18 cellular contexts compared by ENCODE assay signal in genomic region chr10:62541811-62542210, GRCh38.
DNase-seq lines count a peak whose midpoint lies in the region; ATAC-seq, FAIRE-seq and TF ChIP-seq lines count a peak whose summit lies in the region.
"Had no signal": no experiment of that assay in that cellular context is flagged by ENCODE, and none has a peak within 500 bp of the region (broad histone marks: within the 10 kb centered on the region; RNA-seq: fewer than 3 reads in every experiment).

No MANE protein-coding gene starts in this region.

- no peak overlapping the region for H4K8ac ChIP-seq in H1 (ENCODE audit: extremely low read depth, insufficient read depth, low read length)

- no peaks in the 10 kb centered on the region for H3K9me3 ChIP-seq in H1 (ENCODE audit: insufficient read depth in 2 of 2, low read depth in 1 of 2, low read length in 1 of 2)
- H3K9me3 ChIP-seq in MM.1S (replicated peaks; ENCODE audit: insufficient read depth, low read length): no peaks in the 10 kb centered on the region

- no peak overlapping the region for H3K4ac ChIP-seq in H1 (replicated peaks; ENCODE audit: insufficient read length, low read depth, low read length)

- H3K4me2 ChIP-seq in H1 (ENCODE audit: insufficient read depth in 1 of 2, low read depth in 2 of 2, low read length in 2 of 2): no peak overlapping the region
- H3K4me2 ChIP-seq in MM.1S (ENCODE audit: low read depth, low read length): no peak overlapping the region
- H3K4me2 ChIP-seq: neural progenitor cell had no signal

- TF ChIP-seq EP300 in H1 (IDR thresholded peaks at IDR 0.05; ENCODE audit: borderline replicate concordance in 1 of 2, low read depth in 2 of 2, low read length in 2 of 2): no peak

- TF ChIP-seq POLR2A in NB4 (IDR thresholded peaks at IDR 0.05; ENCODE audit: extremely low read depth, insufficient read length) (no peak), H1 (IDR thresholded peaks at IDR 0.05; ENCODE audit: control extremely low read depth in 1 of 2, low read depth in 2 of 2, low read length in 2 of 2) (no peak)

- H2BK12ac ChIP-seq in H1 (ENCODE audit: low read depth, low read length): no peak overlapping the region

- peaks cover 0 to 6% (median 2%) of the 10 kb centered on the region in 3 donors for H3K27me3 Mint-ChIP-seq in CD14-positive monocyte (ENCODE audit: low read depth in 3 of 3)
- no peaks in the 10 kb centered on the region for H3K27me3 Mint-ChIP-seq in type B pancreatic cell
- peaks cover 2% of the 10 kb centered on the region for H3K27me3 Mint-ChIP-seq in activated CD8-positive, alpha-beta T cell treated with anti-CD3 and anti-CD28 coated beads, Interleukin-2, amount 10 ng/mL, durations not matched to agents 7 days and 5 days (ENCODE audit: low read depth)
- H3K27me3 Mint-ChIP-seq: activated CD8-positive, alpha-beta T cell treated with anti-CD3 and anti-CD28 coated beads for 36 hours; activated naive CD8-positive, alpha-beta T cell treated with anti-CD3 and anti-CD28 coated beads for 36 hours; stimulated activated naive CD8-positive, alpha-beta T cell treated with anti-CD3 and anti-CD28 coated beads, Interleukin-15, Interleukin-2, amounts not matched to agents 100 ng/mL and 50 ng/mL, for 24 hours had no signal

- POLR2A ChIA-PET in H1 (lab: Charles Lee; ENCODE audit: partially characterized antibody): no interaction called here
- POLR2A ChIA-PET in activated CD8-positive, alpha-beta T cell treated with anti-CD3 and anti-CD28 coated beads, Interleukin-2, amount 10 ng/mL, durations not matched to agents 7 days and 5 days (lab: Charles Lee): no interaction called here

- H3K27ac ChIP-seq in H1 (ENCODE audit: low read depth, low read length) (no peak overlapping the region), MM.1S (ENCODE audit: low read length) (no peak overlapping the region)
- H3K27ac ChIP-seq: neural progenitor cell, WERI-Rb-1 had no signal

- H3K4me1 Mint-ChIP-seq in CD14-positive monocyte: peaks cover 75% of the 10 kb centered on the region
- H3K4me1 Mint-ChIP-seq in type B pancreatic cell (ENCODE audit: unreplicated experiment): peaks cover 8% of the 10 kb centered on the region
- no peaks in the 10 kb centered on the region for H3K4me1 Mint-ChIP-seq in activated CD8-positive, alpha-beta T cell treated with anti-CD3 and anti-CD28 coated beads, Interleukin-2, amount 10 ng/mL, durations not matched to agents 7 days and 5 days (ENCODE audit: low read depth)
- H3K4me1 Mint-ChIP-seq: neural progenitor cell had no signal

- H4K91ac ChIP-seq in H1 (replicated peaks; ENCODE audit: insufficient read length, low read length): no peak overlapping the region

- H3K36me3 ChIP-seq in H1 (ENCODE audit: control insufficient read depth in 2 of 4, insufficient read depth in 4 of 4, low read length in 3 of 4) (no peaks in the 10 kb centered on the region), MM.1S (replicated peaks; ENCODE audit: insufficient read depth, low read length) (no peaks in the 10 kb centered on the region)
- H3K36me3 ChIP-seq: neural progenitor cell, WERI-Rb-1 had no signal

- no peaks in the 10 kb centered on the region for H3K9me2 ChIP-seq in MM.1S (replicated peaks; ENCODE audit: insufficient read depth, low read length)

- no peaks in the 10 kb centered on the region for H4K20me1 ChIP-seq in H1 (replicated peaks in 1 of 2; ENCODE audit: control insufficient read depth in 1 of 2, insufficient read depth in 2 of 2, low read length in 2 of 2)
- no peaks in the 10 kb centered on the region for H4K20me1 ChIP-seq in MM.1S (ENCODE audit: insufficient read depth, low read length)

- H3K56ac ChIP-seq in H1 (replicated peaks; ENCODE audit: insufficient read length, low read depth, low read length): no peak overlapping the region

- WGBS in H1 (ENCODE audit: extremely low coverage in 1 of 2, insufficient coverage in 1 of 2, insufficient read length in 1 of 2, insufficient replicate concordance in 2 of 2, low coverage in 1 of 2, low lambda C conversion rate in 2 of 2, missing lambda C conversion rate in 1 of 2), 2 experiments: 86% methylated on average over 7 of the region's 7 CpGs; no CpG with 5 or more reads in 1 of the 2 experiments

- H3K4me1 ChIP-seq in H1 (replicated peaks in 1 of 4; ENCODE audit: control insufficient read depth in 3 of 4, insufficient read depth in 4 of 4, low read length in 3 of 4): no peaks in the 10 kb centered on the region
- H3K4me1 ChIP-seq in MM.1S (ENCODE audit: low read length): peaks cover 9% of the 10 kb centered on the region
- H3K4me1 ChIP-seq: neural progenitor cell had no signal

- no peak overlapping the region for H2AK5ac ChIP-seq in H1 (ENCODE audit: low read depth, low read length)

- TF ChIP-seq RAD21 in H1 (IDR thresholded peaks at IDR 0.05 in 1 of 2, conservative IDR thresholded peaks at IDR 0.05 in 1 of 2; ENCODE audit: low read depth in 2 of 2, low read length in 2 of 2): no peak

- DNase-seq in CD14-positive monocyte (ENCODE audit: low spot score) (peak; percentile 91), NB4 (ENCODE audit: low read depth) (peak; percentile 55), H1 (ENCODE audit: low read depth in 1 of 2, low spot score in 2 of 2) (no peak), mucosa of gallbladder (ENCODE audit: low spot score) (peak; percentile 25), type B pancreatic cell (ENCODE audit: extremely low spot score, unreplicated experiment) (no peak), MM.1S (no peak)
- no peak for DNase-seq in activated naive CD4-positive, alpha-beta T cell treated with anti-CD3 and anti-CD28 coated beads, Interleukin-2, amount 50 U/mL, for 16 hours
- DNase-seq in activated CD8-positive, alpha-beta T cell treated with anti-CD3 and anti-CD28 coated beads, Interleukin-2, amount 10 ng/mL, durations not matched to agents 7 days and 5 days: no peak
- DNase-seq: activated CD8-positive, alpha-beta T cell treated with anti-CD3 and anti-CD28 coated beads for 36 hours; activated naive CD8-positive, alpha-beta T cell treated with anti-CD3 and anti-CD28 coated beads for 36 hours; activated T-cell treated with anti-CD3 and anti-CD28 coated beads, Interleukin-2, amount 50 U/mL, for 48 hours; COR-L47; mesendoderm; NCI-H2029 treated with DMSO at 0.1 percent for 48 hours; retina; WERI-Rb-1 had no signal

- no peak overlapping the region for H4K5ac ChIP-seq in H1 (ENCODE audit: insufficient read length, low read depth, low read length)

- CTCF ChIA-PET in H1 (lab: Charles Lee; ENCODE audit: partially characterized antibody): interaction anchor here (0.5 to 1.7 kb wide), 4 partner anchors 9 to 415 kb away, joined by 4 to 6 read pairs (median 4); no protein-coding TSS in a partner anchor
- CTCF ChIA-PET in activated CD8-positive, alpha-beta T cell treated with anti-CD3 and anti-CD28 coated beads, Interleukin-2, amount 10 ng/mL, durations not matched to agents 7 days and 5 days (lab: Charles Lee): interaction anchor here (0.9 kb wide), 1 partner anchor 104 kb away, joined by 3 read pairs; no protein-coding TSS in a partner anchor

- H3K9me3 Mint-ChIP-seq in CD14-positive monocyte (peaks cover 0 to 4% (median 0%) of the 10 kb centered on the region in 7 donors), type B pancreatic cell (no peaks in the 10 kb centered on the region)
- H3K9me3 Mint-ChIP-seq in activated CD8-positive, alpha-beta T cell treated with anti-CD3 and anti-CD28 coated beads, Interleukin-2, amount 10 ng/mL, durations not matched to agents 7 days and 5 days (ENCODE audit: insufficient read depth): peaks cover 4% of the 10 kb centered on the region
- H3K9me3 Mint-ChIP-seq: neural progenitor cell; stimulated activated naive CD8-positive, alpha-beta T cell treated with anti-CD3 and anti-CD28 coated beads, Interleukin-15, Interleukin-2, amounts not matched to agents 100 ng/mL and 50 ng/mL, for 24 hours had no signal

- H3K23ac ChIP-seq in H1 (ENCODE audit: insufficient read length): no peak overlapping the region

- ATAC-seq in activated CD8-positive, alpha-beta T cell treated with anti-CD3 and anti-CD28 coated beads, Interleukin-2, amount 10 ng/mL, durations not matched to agents 7 days and 5 days: no peak
- ATAC-seq: activated CD8-positive, alpha-beta T cell treated with anti-CD3 and anti-CD28 coated beads for 36 hours had no signal

- H3K4me3 ChIP-seq in NB4 (ENCODE audit: low read depth, low read length) (no peak overlapping the region), H1 (ENCODE audit: extremely low read depth in 1 of 4, insufficient read depth in 2 of 4, low read depth in 3 of 4, low read length in 4 of 4) (no peak overlapping the region), MM.1S (ENCODE audit: low read length) (no peak overlapping the region)
- H3K4me3 ChIP-seq: neural progenitor cell had no signal

- no peaks in the 10 kb centered on the region for H3K79me2 ChIP-seq in H1 (ENCODE audit: control insufficient read depth in 1 of 2, insufficient read depth in 2 of 2, low read length in 2 of 2)
- no peaks in the 10 kb centered on the region for H3K79me2 ChIP-seq in MM.1S (ENCODE audit: low read length)

- H3K79me1 ChIP-seq in H1 (ENCODE audit: low read depth, low read length): no peaks in the 10 kb centered on the region

- no peaks in the 10 kb centered on the region for H3F3A ChIP-seq in MM.1S (ENCODE audit: insufficient read depth, low read length)

- no peak for TF ChIP-seq CTCF in CD14-positive monocyte (IDR thresholded peaks at IDR 0.05)
- no peak for TF ChIP-seq CTCF in NB4 (IDR thresholded peaks at IDR 0.05; ENCODE audit: low read depth, low read length)
- no peak for TF ChIP-seq CTCF in H1 (IDR thresholded peaks at IDR 0.05; ENCODE audit: control extremely low read depth in 1 of 3, insufficient read depth in 1 of 3, low read depth in 1 of 3, low read length in 3 of 3)
- no peak for TF ChIP-seq CTCF in type B pancreatic cell (conservative IDR thresholded peaks at IDR 0.05)
- TF ChIP-seq CTCF in MM.1S (IDR thresholded peaks at IDR 0.05; ENCODE audit: low read length): no peak

- no peak overlapping the region for H3K14ac ChIP-seq in H1 (ENCODE audit: insufficient read length)

- no peak overlapping the region for H2BK15ac ChIP-seq in H1 (ENCODE audit: low read length)

- H3K27ac Mint-ChIP-seq in CD14-positive monocyte (peak overlapping the region; percentile 93 to 99 (median 98)), type B pancreatic cell (no peak overlapping the region)
- H3K27ac Mint-ChIP-seq in activated CD8-positive, alpha-beta T cell treated with anti-CD3 and anti-CD28 coated beads, Interleukin-2, amount 10 ng/mL, durations not matched to agents 7 days and 5 days: no peak overlapping the region
- H3K27ac Mint-ChIP-seq: activated CD8-positive, alpha-beta T cell treated with anti-CD3 and anti-CD28 coated beads for 36 hours; activated naive CD8-positive, alpha-beta T cell treated with anti-CD3 and anti-CD28 coated beads for 36 hours; neural progenitor cell; stimulated activated naive CD8-positive, alpha-beta T cell treated with anti-CD3 and anti-CD28 coated beads, Interleukin-15, Interleukin-2, amounts not matched to agents 100 ng/mL and 50 ng/mL, for 24 hours had no signal

- H3K4me3 Mint-ChIP-seq in CD14-positive monocyte (peak overlapping the region in 1 of 2 donors; percentile 39), type B pancreatic cell (no peak overlapping the region)
- no peak overlapping the region for H3K4me3 Mint-ChIP-seq in activated CD8-positive, alpha-beta T cell treated with anti-CD3 and anti-CD28 coated beads, Interleukin-2, amount 10 ng/mL, durations not matched to agents 7 days and 5 days
- H3K4me3 Mint-ChIP-seq: activated CD8-positive, alpha-beta T cell treated with anti-CD3 and anti-CD28 coated beads for 36 hours; activated naive CD8-positive, alpha-beta T cell treated with anti-CD3 and anti-CD28 coated beads for 36 hours; neural progenitor cell; stimulated activated naive CD8-positive, alpha-beta T cell treated with anti-CD3 and anti-CD28 coated beads, Interleukin-15, Interleukin-2, amounts not matched to agents 100 ng/mL and 50 ng/mL, for 24 hours had no signal

- H3K27me3 ChIP-seq in H1 (replicated peaks in 1 of 4; ENCODE audit: control insufficient read depth in 3 of 4, extremely low read depth in 1 of 4, insufficient read depth in 3 of 4, low read length in 3 of 4) (no peaks in the 10 kb centered on the region), MM.1S (replicated peaks; ENCODE audit: insufficient read depth, low read length) (no peaks in the 10 kb centered on the region)
- H3K27me3 ChIP-seq: neural progenitor cell had no signal

- no peak overlapping the region for H3K18ac ChIP-seq in H1 (ENCODE audit: extremely low read depth, low read length)

- 0 out of 2 replicates have a peak overlapping the region, but pooled peaks have one; percentile 40 for H2AFZ ChIP-seq in H1 (ENCODE audit: low read length)
- H2AFZ ChIP-seq in MM.1S (ENCODE audit: low read length): no peak overlapping the region
- H2AFZ ChIP-seq: neural progenitor cell had no signal

- H3K9ac ChIP-seq in H1 (replicated peaks in 1 of 4; ENCODE audit: extremely low read depth in 1 of 4, low read depth in 3 of 4, low read length in 3 of 4) (no peak overlapping the region), MM.1S (ENCODE audit: low read length) (no peak overlapping the region)
- H3K9ac ChIP-seq: neural progenitor cell had no signal

- intact Hi-C loops in CD14-positive monocyte (cut with micrococcal nuclease): loop anchor here (5.0 to 10.0 kb wide), 2 partner anchors 40 to 93 kb away; no protein-coding TSS in a partner anchor

- no peaks in the 10 kb centered on the region for H3K23me2 ChIP-seq in H1 (ENCODE audit: low read depth, low read length)

- H3K36me3 Mint-ChIP-seq in CD14-positive monocyte (no peaks in the 10 kb centered on the region), type B pancreatic cell (no peaks in the 10 kb centered on the region)
- no peaks in the 10 kb centered on the region for H3K36me3 Mint-ChIP-seq in activated CD8-positive, alpha-beta T cell treated with anti-CD3 and anti-CD28 coated beads, Interleukin-2, amount 10 ng/mL, durations not matched to agents 7 days and 5 days (ENCODE audit: low read depth)
- H3K36me3 Mint-ChIP-seq: activated naive CD8-positive, alpha-beta T cell treated with anti-CD3 and anti-CD28 coated beads for 36 hours; neural progenitor cell had no signal

- H2BK120ac ChIP-seq in H1 (replicated peaks; ENCODE audit: low read depth, low read length): no peak overlapping the region

- H2BK20ac ChIP-seq in H1 (ENCODE audit: low read length): no peak overlapping the region

- no peak overlapping the region for H2BK5ac ChIP-seq in H1 (ENCODE audit: low read depth, low read length)

- FAIRE-seq in H1 (lab: Jason Lieb, UNC): no peak

Comparison
In these comparisons a context has a peak if more than half of its experiments do, and no peak if none do; other contexts are left out.
1. DNase-seq: peak in CD14-positive monocyte (single experiment), NB4 (single experiment) and mucosa of gallbladder (single experiment); none in H1 (0 of 2), type B pancreatic cell (single experiment), activated naive CD4-positive, alpha-beta T cell treated with anti-CD3 and anti-CD28 coated beads, Interleukin-2, amount 50 U/mL, for 16 hours (single experiment), MM.1S (single experiment) and activated CD8-positive, alpha-beta T cell treated with anti-CD3 and anti-CD28 coated beads, Interleukin-2, amount 10 ng/mL, durations not matched to agents 7 days and 5 days (single experiment).
2. H3K27ac Mint-ChIP-seq: peak in CD14-positive monocyte (7 of 7); none in type B pancreatic cell (single experiment) and activated CD8-positive, alpha-beta T cell treated with anti-CD3 and anti-CD28 coated beads, Interleukin-2, amount 10 ng/mL, durations not matched to agents 7 days and 5 days (single experiment).